6 cellular contexts compared by ENCODE assay signal in genomic region chr15:90264649-90265048, GRCh38. TPM values are rescaled to one million over a fixed set of nuclear protein-coding genes. Genes with fewer than 3 reads are reported as not detected.
DNase-seq lines count a peak whose midpoint lies in the region; ATAC-seq lines count a peak whose summit lies in the region.

No MANE protein-coding gene starts in this region.

- ATAC-seq in left lobe of liver = peak; percentile 57
- no peak for ATAC-seq in HG02981 (IDR thresholded peaks at IDR 0.05; ENCODE audit: unreplicated experiment)

- DNase-seq in HT-29 (ENCODE audit: low spot score) (peak; percentile 88), activated T-cell treated with anti-CD3 and anti-CD28 coated beads for 4 hours (peak; percentile 6), left lobe of liver (ENCODE audit: low spot score) (peak; percentile 55), H4 (ENCODE audit: low spot score) (no peak), OCI-M1 (lab: John Stamatoyannopoulos, UW) (no peak)

RNA-seq across cellular contexts. Expression of gene NGRN, which starts 0.8 kb away (rescaled TPM):
- 129 and 136 TPM in 2 replicates for total RNA-seq in HT-29 (2014; rRNA removed; shearing (Covaris generic))
- total RNA-seq in left lobe of liver = 26.7 TPM
- total RNA-seq in H4 (2014; rRNA removed; shearing (Covaris generic)) = 66.1 and 74.5 TPM in 2 replicates

RNA-seq across cellular contexts. Expression of gene TTLL13, which starts 15.3 kb away (rescaled TPM):
- total RNA-seq in HT-29 (2014; rRNA removed; shearing (Covaris generic)) = 0.03 and 0.28 TPM in 2 replicates
- total RNA-seq in left lobe of liver = 0.15 TPM
- 0.06 TPM in 1 of 2 replicates, not detected in the other for total RNA-seq in H4 (2014; rRNA removed; shearing (Covaris generic))

RNA-seq across cellular contexts. Expression of gene GDPGP1, which starts 30.6 kb away (rescaled TPM):
- 13.7 and 15.1 TPM in 2 replicates for total RNA-seq in HT-29 (2014; rRNA removed; shearing (Covaris generic))
- 5.6 TPM for total RNA-seq in left lobe of liver
- 3.1 and 3.6 TPM in 2 replicates for total RNA-seq in H4 (2014; rRNA removed; shearing (Covaris generic))

RNA-seq across cellular contexts. Expression of gene CIB1, which starts 30.9 kb away (rescaled TPM):
- total RNA-seq in HT-29 (2014; rRNA removed; shearing (Covaris generic)) = 165 and 178 TPM in 2 replicates
- 44.1 TPM for total RNA-seq in left lobe of liver
- 36.7 and 39.0 TPM in 2 replicates for total RNA-seq in H4 (2014; rRNA removed; shearing (Covaris generic))

Comparison
In these comparisons a context has a peak if more than half of its experiments do, and no peak if none do; other contexts are left out.
1. DNase-seq: peak in HT-29 (single experiment), activated T-cell treated with anti-CD3 and anti-CD28 coated beads for 4 hours (single experiment) and left lobe of liver (single experiment); none in H4 (single experiment) and OCI-M1 (single experiment).